In genomic region chr4:45438047-45438446, GRCh38 we compare ENCODE assay signal across 14 cellular contexts.
A peak's percentile ranks its signal among the peaks of the same experiment; 100 is the strongest.
DNase-seq lines count a peak whose midpoint lies in the region; ATAC-seq, FAIRE-seq and TF ChIP-seq lines count a peak whose summit lies in the region.
"Had no signal": no experiment of that assay in that cellular context is flagged by ENCODE, and none has a peak within 500 bp of the region (broad histone marks: within the 10 kb centered on the region; RNA-seq: fewer than 3 reads in every experiment).

No MANE protein-coding gene starts in this region.

- H3K4me1 ChIP-seq in IMR-90 (ENCODE audit: control insufficient read depth, insufficient read depth, low read length) = no peaks in the 10 kb centered on the region
- no peaks in the 10 kb centered on the region for H3K4me1 ChIP-seq in mesenchymal stem cell (ENCODE audit: control insufficient read depth, insufficient read depth, low read depth, low read length)
- no peaks in the 10 kb centered on the region for H3K4me1 ChIP-seq in Peyer's patch

- no peak overlapping the region for H2AK9ac ChIP-seq in IMR-90 (replicated peaks; ENCODE audit: low read depth, low read length, poor library complexity)

- no peak overlapping the region for H4K8ac ChIP-seq in IMR-90 (ENCODE audit: low read depth in 2 of 2, low read length in 2 of 2)
- H4K8ac ChIP-seq in mesenchymal stem cell (ENCODE audit: low read length) = no peak overlapping the region

- no TSS peak for BruUV-seq in IMR-90 (replicated peaks; lab: Mats Ljungman, UMichigan)

- intact Hi-C loops in IMR-90 (cut with micrococcal nuclease) = no loop called here

- no peaks in the 10 kb centered on the region for H3K9me1 ChIP-seq in IMR-90 (ENCODE audit: insufficient read depth, low read length)

- no peak overlapping the region for H2BK12ac ChIP-seq in mesenchymal stem cell (ENCODE audit: low read length in 2 of 2)

- H2AK5ac ChIP-seq in IMR-90 (ENCODE audit: low read depth, low read length) (no peak overlapping the region), mesenchymal stem cell (ENCODE audit: low read length, severe bottlenecking) (no peak overlapping the region)

- no peak for ATAC-seq in IMR-90 (ENCODE audit: low read depth)
- no peak for ATAC-seq in activated CD4-positive, CD25-positive, alpha-beta regulatory T cell treated with anti-CD3 and anti-CD28 coated beads, Interleukin-2, amount 50 U/mL, for 24 hours

- no peak overlapping the region for H3K27ac ChIP-seq in IMR-90 (ENCODE audit: insufficient read depth, low read length)
- H3K27ac ChIP-seq in mesenchymal stem cell (ENCODE audit: low read length, poor library complexity, severe bottlenecking) = no peak overlapping the region
- H3K27ac ChIP-seq in Peyer's patch = no peak overlapping the region

- H2AFZ ChIP-seq in IMR-90 (replicated peaks; ENCODE audit: low read length, poor library complexity) (no peak overlapping the region), mesenchymal stem cell (ENCODE audit: low read depth, low read length) (no peak overlapping the region)

- TF ChIP-seq POLR2A in IMR-90 (IDR thresholded peaks at IDR 0.05; ENCODE audit: low read depth, low read length) = no peak
- TF ChIP-seq POLR2A in Peyer's patch (IDR thresholded peaks at IDR 0.05) = no peak

- H3K4me2 ChIP-seq in IMR-90 (ENCODE audit: low read depth, low read length) = no peak overlapping the region
- no peak overlapping the region for H3K4me2 ChIP-seq in mesenchymal stem cell (ENCODE audit: low read length, poor library complexity, severe bottlenecking)

- H2BK120ac ChIP-seq in IMR-90 (ENCODE audit: low read depth, low read length) (no peak overlapping the region), mesenchymal stem cell (ENCODE audit: low read depth, low read length) (no peak overlapping the region)

- CTCF ChIA-PET in IMR-90 (lab: Yijun Ruan, JAX) = no interaction called here

- POLR2A ChIA-PET in IMR-90 (lab: Charles Lee; ENCODE audit: unreplicated experiment) = no interaction called here

- H4K91ac ChIP-seq in IMR-90 (ENCODE audit: insufficient read depth, low read depth, low read length) = no peak overlapping the region
- H4K91ac ChIP-seq in mesenchymal stem cell (ENCODE audit: low read length) = no peak overlapping the region

- H3K79me1 ChIP-seq in IMR-90 (ENCODE audit: low read depth in 1 of 2, low read length in 2 of 2) = no peaks in the 10 kb centered on the region
- no peaks in the 10 kb centered on the region for H3K79me1 ChIP-seq in mesenchymal stem cell (replicated peaks; ENCODE audit: low read length, poor library complexity, severe bottlenecking)

- H2BK5ac ChIP-seq in IMR-90 (ENCODE audit: low read depth, low read length, poor library complexity, severe bottlenecking) (no peak overlapping the region), mesenchymal stem cell (ENCODE audit: low read depth, low read length, poor library complexity, severe bottlenecking) (no peak overlapping the region)

- H3K14ac ChIP-seq in IMR-90 (replicated peaks; ENCODE audit: low read depth, low read length) (no peak overlapping the region), mesenchymal stem cell (ENCODE audit: low read length in 2 of 2) (no peak overlapping the region)

- no peaks in the 10 kb centered on the region for H4K20me1 ChIP-seq in IMR-90 (ENCODE audit: insufficient read depth, low read length)

- in situ Hi-C loops in IMR-90 (cut with MboI; ENCODE audit: low sequenced_read_pairs) = no loop called here
- in situ Hi-C loops in GM13977 (cut with MboI; ENCODE audit: low pct_unique_long_range_greater_than_20kb, low sequenced_read_pairs, unreplicated experiment) = no loop called here

- H3K9ac ChIP-seq in IMR-90 (ENCODE audit: low read depth, low read length) = no peak overlapping the region
- H3K9ac ChIP-seq in mesenchymal stem cell (ENCODE audit: low read length) = no peak overlapping the region

- no peak for FAIRE-seq in bronchial epithelial cell (lab: Jason Lieb, UNC)

- H3K23ac ChIP-seq in IMR-90 (ENCODE audit: low read depth, low read length) (no peak overlapping the region), mesenchymal stem cell (ENCODE audit: low read length in 2 of 2) (no peak overlapping the region)

- no peak overlapping the region for H2BK20ac ChIP-seq in IMR-90 (ENCODE audit: low read depth, low read length)

- no peak overlapping the region for H3K4ac ChIP-seq in IMR-90 (ENCODE audit: low read depth, low read length)
- no peak overlapping the region for H3K4ac ChIP-seq in mesenchymal stem cell (ENCODE audit: low read depth in 1 of 2, low read length in 2 of 2)

- no peak overlapping the region for H2BK15ac ChIP-seq in IMR-90 (ENCODE audit: low read depth, low read length)
- no peak overlapping the region for H2BK15ac ChIP-seq in mesenchymal stem cell (ENCODE audit: low read depth, poor library complexity, severe bottlenecking)

- H3K56ac ChIP-seq in IMR-90 (ENCODE audit: extremely low read depth, insufficient read depth, low read length) = no peak overlapping the region

- no CpG with 5 or more reads among the region's 2 CpGs for WGBS in IMR-90 (ENCODE audit: extremely low coverage in 2 of 2, insufficient read length in 1 of 2), 2 experiments
- 100% methylated on average over 1 of the region's 2 CpGs for WGBS in mesenchymal stem cell

- no peak overlapping the region for H3K4me3 ChIP-seq in IMR-90 (ENCODE audit: insufficient read depth, low read depth, low read length)
- H3K4me3 ChIP-seq in bronchial epithelial cell (ENCODE audit: low read depth, low read length) = no peak overlapping the region
- H3K4me3 ChIP-seq in mesenchymal stem cell (ENCODE audit: insufficient read depth in 1 of 2, low read depth in 1 of 2, low read length in 2 of 2) = no peak overlapping the region
- H3K4me3 ChIP-seq in Peyer's patch = no peak overlapping the region

- no peak for TF ChIP-seq RAD21 in IMR-90 (IDR thresholded peaks at IDR 0.05; ENCODE audit: low read length)

- no peak overlapping the region for H3K18ac ChIP-seq in IMR-90 (ENCODE audit: low read depth, low read length)
- no peak overlapping the region for H3K18ac ChIP-seq in mesenchymal stem cell (ENCODE audit: low read depth in 1 of 2, low read length in 2 of 2)

- H3K27me3 ChIP-seq in IMR-90 (ENCODE audit: control insufficient read depth, insufficient read depth, low read length) = no peaks in the 10 kb centered on the region
- H3K27me3 ChIP-seq in bronchial epithelial cell (ENCODE audit: control insufficient read depth, insufficient read depth, low read length) = no peaks in the 10 kb centered on the region
- no peaks in the 10 kb centered on the region for H3K27me3 ChIP-seq in mesenchymal stem cell (ENCODE audit: control insufficient read depth in 1 of 2, insufficient read depth in 1 of 2, low read length in 2 of 2)
- H3K27me3 ChIP-seq in Peyer's patch = no peaks in the 10 kb centered on the region

- DNase-seq in DMS53 (lab: John Stamatoyannopoulos, UW) = peak; percentile 48
- no peak for DNase-seq in IMR-90
- peak; percentile 1 for DNase-seq in bronchial epithelial cell (ENCODE audit: low read depth)
- DNase-seq in mesenchymal stem cell = peak; percentile 11
- no peak for DNase-seq in Peyer's patch
- DNase-seq in GM13977 (ENCODE audit: low spot score) = no peak
- DNase-seq: CD8-positive, alpha-beta memory T cell; HCEC 1CT; Kasumi-1; NCI-H187 treated with DMSO at 0.1 percent for 48 hours; NCI-H2171 treated with DMSO at 0.1 percent for 48 hours; NCI-H510A treated with DMSO at 0.1 percent for 48 hours; RPMI8226 had no signal

- dilution Hi-C loops in IMR-90 (cut with HindIII; ENCODE audit: low sequenced_read_pairs, unreplicated experiment) = no loop called here

- TF ChIP-seq CTCF in IMR-90 (conservative IDR thresholded peaks at IDR 0.05; ENCODE audit: low read depth, low read length) (no peak), bronchial epithelial cell (IDR thresholded peaks at IDR 0.05; ENCODE audit: insufficient read depth, low read length, severe bottlenecking) (no peak), Peyer's patch (IDR thresholded peaks at IDR 0.05) (no peak), GM13977 (IDR thresholded peaks at IDR 0.05; ENCODE audit: extremely low read depth, insufficient read depth, missing control alignments) (no peak)

- no peak overlapping the region for H4K5ac ChIP-seq in IMR-90 (ENCODE audit: low read depth, low read length)

- H3K9me3 ChIP-seq in IMR-90 (ENCODE audit: control insufficient read depth, insufficient read depth, low read length) (peaks cover 4% of the 10 kb centered on the region; the same call in 1 of the 2 replicates), mesenchymal stem cell (ENCODE audit: control insufficient read depth, low read length) (no peaks in the 10 kb centered on the region), Peyer's patch (no peaks in the 10 kb centered on the region)

- H3K36me3 ChIP-seq in IMR-90 (ENCODE audit: control insufficient read depth, insufficient read depth, low read length) (no peaks in the 10 kb centered on the region), bronchial epithelial cell (ENCODE audit: control insufficient read depth, insufficient read depth, low read length) (no peaks in the 10 kb centered on the region), mesenchymal stem cell (ENCODE audit: control insufficient read depth in 1 of 2, insufficient read depth in 2 of 2, low read depth in 1 of 2, low read length in 2 of 2) (no peaks in the 10 kb centered on the region), Peyer's patch (no peaks in the 10 kb centered on the region)

TF ChIP-seq in IMR-90, 13 proteins besides CTCF, POLR2A, EP300 and RAD21:
- TF ChIP-seq SMC3 (IDR thresholded peaks at IDR 0.05; ENCODE audit: low read depth, low read length) = no peak
- TF ChIP-seq MAZ (IDR thresholded peaks at IDR 0.05; ENCODE audit: borderline replicate concordance, low read depth, low read length) = no peak
- TF ChIP-seq CEBPB (IDR thresholded peaks at IDR 0.05; ENCODE audit: low read depth, low read length) = no peak
- TF ChIP-seq MXI1 (IDR thresholded peaks at IDR 0.05; ENCODE audit: borderline replicate concordance, low read depth, low read length) = no peak
- TF ChIP-seq BHLHE40 (IDR thresholded peaks at IDR 0.05; ENCODE audit: low read depth, low read length) = no peak
- peak; percentile 29; the same call in 1 of the 2 replicates for TF ChIP-seq FOS (IDR thresholded peaks at IDR 0.05; ENCODE audit: low read depth, low read length)

Comparison
In these comparisons a context has a peak if more than half of its experiments do, and no peak if none do; other contexts are left out.
1. DNase-seq: peak in DMS53 (single experiment), bronchial epithelial cell (single experiment) and mesenchymal stem cell (single experiment); none in IMR-90 (single experiment), Peyer's patch (0 of 3) and GM13977 (single experiment).